In the genomic region with DNA sequence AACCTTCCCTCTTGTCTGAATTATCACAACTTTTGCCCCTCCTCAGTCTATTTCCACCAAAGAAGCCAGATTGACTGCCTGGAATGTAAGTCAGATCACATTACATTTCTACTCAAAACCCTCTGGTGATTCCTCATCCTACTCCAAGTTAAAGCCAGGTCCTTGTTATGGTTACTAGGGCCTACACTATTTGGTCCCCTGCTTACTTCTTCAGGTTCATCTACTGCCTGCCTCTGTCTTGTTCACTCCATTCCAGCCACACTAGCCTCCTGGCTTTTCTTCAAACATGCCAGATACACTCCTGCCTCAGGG, we compare ENCODE assay signal across 1 cellular context.
TF ChIP-seq lines count a peak whose summit lies in the region.

No MANE protein-coding gene starts in this region.

TF ChIP-seq in IMR-90, 13 proteins besides CTCF, POLR2A, EP300 and RAD21:
- TF ChIP-seq NFE2L2 (IDR thresholded peaks at IDR 0.05; ENCODE audit: low read depth, low read length) (no peak), MAFK (IDR thresholded peaks at IDR 0.05; ENCODE audit: low read depth, low read length) (no peak), FOS (IDR thresholded peaks at IDR 0.05; ENCODE audit: low read depth, low read length) (no peak), MXI1 (IDR thresholded peaks at IDR 0.05; ENCODE audit: borderline replicate concordance, low read depth, low read length) (no peak), CHD1 (IDR thresholded peaks at IDR 0.05; ENCODE audit: low read depth, low read length) (no peak), MAZ (IDR thresholded peaks at IDR 0.05; ENCODE audit: borderline replicate concordance, low read depth, low read length) (no peak), RFX5 (IDR thresholded peaks at IDR 0.05; ENCODE audit: low read depth, low read length) (no peak), RCOR1 (IDR thresholded peaks at IDR 0.05; ENCODE audit: insufficient replicate concordance, low read length) (no peak), SMC3 (IDR thresholded peaks at IDR 0.05; ENCODE audit: low read depth, low read length) (no peak), CEBPB (IDR thresholded peaks at IDR 0.05; ENCODE audit: low read depth, low read length) (no peak), BHLHE40 (IDR thresholded peaks at IDR 0.05; ENCODE audit: low read depth, low read length) (no peak)
- TF ChIP-seq, protein P1, sequence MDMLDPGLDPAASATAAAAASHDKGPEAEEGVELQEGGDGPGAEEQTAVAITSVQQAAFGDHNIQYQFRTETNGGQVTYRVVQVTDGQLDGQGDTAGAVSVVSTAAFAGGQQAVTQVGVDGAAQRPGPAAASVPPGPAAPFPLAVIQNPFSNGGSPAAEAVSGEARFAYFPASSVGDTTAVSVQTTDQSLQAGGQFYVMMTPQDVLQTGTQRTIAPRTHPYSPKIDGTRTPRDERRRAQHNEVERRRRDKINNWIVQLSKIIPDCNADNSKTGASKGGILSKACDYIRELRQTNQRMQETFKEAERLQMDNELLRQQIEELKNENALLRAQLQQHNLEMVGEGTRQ (IDR thresholded peaks at IDR 0.05; ENCODE audit: low read depth, low read length) = no peak
- TF ChIP-seq, protein P2, sequence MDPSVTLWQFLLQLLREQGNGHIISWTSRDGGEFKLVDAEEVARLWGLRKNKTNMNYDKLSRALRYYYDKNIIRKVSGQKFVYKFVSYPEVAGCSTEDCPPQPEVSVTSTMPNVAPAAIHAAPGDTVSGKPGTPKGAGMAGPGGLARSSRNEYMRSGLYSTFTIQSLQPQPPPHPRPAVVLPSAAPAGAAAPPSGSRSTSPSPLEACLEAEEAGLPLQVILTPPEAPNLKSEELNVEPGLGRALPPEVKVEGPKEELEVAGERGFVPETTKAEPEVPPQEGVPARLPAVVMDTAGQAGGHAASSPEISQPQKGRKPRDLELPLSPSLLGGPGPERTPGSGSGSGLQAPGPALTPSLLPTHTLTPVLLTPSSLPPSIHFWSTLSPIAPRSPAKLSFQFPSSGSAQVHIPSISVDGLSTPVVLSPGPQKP (IDR thresholded peaks at IDR 0.05; ENCODE audit: borderline replicate concordance, low read depth, low read length) = no peak
